Comparison of ENCODE assay signal across 12 cellular contexts in the genomic region with DNA sequence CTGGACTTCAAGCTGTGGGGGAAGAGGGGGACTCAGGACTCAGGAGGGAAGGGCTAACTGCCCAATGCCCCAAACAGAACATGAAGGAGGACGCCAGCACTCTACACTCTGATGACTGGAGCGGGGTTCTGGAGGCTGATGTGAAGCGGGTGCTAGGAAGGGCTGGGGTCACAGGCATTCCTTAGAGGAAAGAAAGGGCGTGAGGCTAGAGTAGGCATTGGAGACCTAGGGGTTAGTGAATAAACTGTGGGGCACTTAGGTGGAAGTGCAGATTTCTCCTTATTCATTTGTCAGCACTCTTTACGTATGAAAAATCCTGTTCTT. TPM values are rescaled to one million over a fixed set of nuclear protein-coding genes. Genes with fewer than 3 reads are reported as not detected.
DNase-seq lines count a peak whose midpoint lies in the region; ATAC-seq and TF ChIP-seq lines count a peak whose summit lies in the region.
"Had no signal": no experiment of that assay in that cellular context is flagged by ENCODE, and none has a peak within 500 bp of the region (broad histone marks: within the 10 kb centered on the region; RNA-seq: fewer than 3 reads in every experiment).

No MANE protein-coding gene starts in this region.

- no peaks in the 10 kb centered on the region for H3K9me3 Mint-ChIP-seq in activated naive CD4-positive, alpha-beta T cell treated with anti-CD3 and anti-CD28 coated beads, Interleukin-2, amount 50 U/mL, for 24 hours
- peaks cover 6% of the 10 kb centered on the region for H3K9me3 Mint-ChIP-seq in WTC11
- no peaks in the 10 kb centered on the region for H3K9me3 Mint-ChIP-seq in immature natural killer cell

- POLR2A ChIA-PET in WTC11 (lab: Charles Lee), result interaction anchor here (0.8 to 2.0 kb wide), 2 partner anchors 10 to 98 kb away, joined by 3 to 9 read pairs; partner anchors contain the start of gene SOX8

- no peak for DNase-seq in activated naive CD4-positive, alpha-beta T cell (lab: John Stamatoyannopoulos, UW)
- DNase-seq in WTC11 (ENCODE audit: low spot score), result no peak
- DNase-seq in immature natural killer cell, result no peak
- DNase-seq in substantia nigra (lab: John Stamatoyannopoulos, UW), result peak in 1 of 49 donors; percentile 58
- no peak for DNase-seq in HPDE6-E6E7 (ENCODE audit: extremely low spot score)
- DNase-seq in brain microvascular endothelial cell, result no peak
- DNase-seq: kidney had no signal

- no peak for ATAC-seq in WTC11
- ATAC-seq in HG02610 (IDR thresholded peaks at IDR 0.05; ENCODE audit: unreplicated experiment), result no peak

- no peaks in the 10 kb centered on the region for H3K36me3 ChIP-seq in brain microvascular endothelial cell (replicated peaks)
- H3K36me3 ChIP-seq: ovary, Peyer's patch had no signal

- H3K4me3 Mint-ChIP-seq in activated naive CD4-positive, alpha-beta T cell treated with anti-CD3 and anti-CD28 coated beads, Interleukin-2, amount 50 U/mL, for 24 hours, result peak overlapping the region; percentile 57
- H3K4me3 Mint-ChIP-seq in WTC11, result peak overlapping the region; percentile 57
- peak overlapping the region; percentile 61 to 77 (median 73) for H3K4me3 Mint-ChIP-seq in immature natural killer cell

- H3K27ac Mint-ChIP-seq in activated naive CD4-positive, alpha-beta T cell treated with anti-CD3 and anti-CD28 coated beads, Interleukin-2, amount 50 U/mL, for 24 hours, result peak overlapping the region; percentile 43
- H3K27ac Mint-ChIP-seq in WTC11 (no peak overlapping the region), immature natural killer cell (peak overlapping the region in 4 of 6 donors; percentile 15 to 73 (median 46))

- peak overlapping the region; percentile 99 for H3K27ac ChIP-seq in substantia nigra (ENCODE audit: low read depth, low read length, poor library complexity, severe bottlenecking)
- no peak overlapping the region for H3K27ac ChIP-seq in brain microvascular endothelial cell
- H3K27ac ChIP-seq: ovary had no signal

- H3K36me3 Mint-ChIP-seq in activated naive CD4-positive, alpha-beta T cell treated with anti-CD3 and anti-CD28 coated beads, Interleukin-2, amount 50 U/mL, for 24 hours, result no peaks in the 10 kb centered on the region
- 0 out of 2 replicates have a peak, but pooled peaks cover 2% of the 10 kb centered on the region for H3K36me3 Mint-ChIP-seq in WTC11
- no peaks in the 10 kb centered on the region for H3K36me3 Mint-ChIP-seq in immature natural killer cell

- H3K4me1 Mint-ChIP-seq in activated naive CD4-positive, alpha-beta T cell treated with anti-CD3 and anti-CD28 coated beads, Interleukin-2, amount 50 U/mL, for 24 hours, result peaks cover 24% of the 10 kb centered on the region
- peaks cover 12% of the 10 kb centered on the region for H3K4me1 Mint-ChIP-seq in WTC11
- H3K4me1 Mint-ChIP-seq in immature natural killer cell, result peaks cover 12 to 17% of the 10 kb centered on the region in 2 donors

- TF ChIP-seq CTCF in WTC11 (IDR thresholded peaks at IDR 0.05), result no peak
- no peak for TF ChIP-seq CTCF in brain microvascular endothelial cell (IDR thresholded peaks at IDR 0.05; ENCODE audit: low read depth, low read length, missing control alignments)

- H3K27me3 Mint-ChIP-seq in activated naive CD4-positive, alpha-beta T cell treated with anti-CD3 and anti-CD28 coated beads, Interleukin-2, amount 50 U/mL, for 24 hours, result no peaks in the 10 kb centered on the region
- H3K27me3 Mint-ChIP-seq in WTC11 (ENCODE audit: low read depth) (peaks cover 16% of the 10 kb centered on the region), immature natural killer cell (ENCODE audit: low read depth in 3 of 3) (peaks cover 0 to 3% (median 0%) of the 10 kb centered on the region in 3 donors)

- peaks cover 5% of the 10 kb centered on the region for H3K27me3 ChIP-seq in brain microvascular endothelial cell (replicated peaks)
- H3K27me3 ChIP-seq: ovary, Peyer's patch had no signal

- CTCF ChIA-PET in WTC11 (lab: Charles Lee), result interaction anchor here (0.5 to 4.5 kb wide), 2 partner anchors 9 to 83 kb away, joined by 3 to 18 read pairs; partner anchors contain the start of gene SOX8

- no peak overlapping the region for H3K4me3 ChIP-seq in brain microvascular endothelial cell (ENCODE audit: low read depth, low read length)

- in situ Hi-C loops in brain microvascular endothelial cell (cut with HindIII; ENCODE audit: low pct_ligation_motif_present, low sequenced_read_pairs), result no loop called here

TF ChIP-seq in WTC11, 78 proteins besides CTCF, POLR2A, EP300 and RAD21 (continues in another document):
- no peak for TF ChIP-seq PRDM15 (CRISPR knock-in tag; IDR thresholded peaks at IDR 0.05)
- no peak for TF ChIP-seq NFYB (CRISPR knock-in tag; conservative IDR thresholded peaks at IDR 0.05; ENCODE audit: low read depth)
- no peak for TF ChIP-seq SMAD3 (CRISPR knock-in tag; IDR thresholded peaks at IDR 0.05; ENCODE audit: borderline replicate concordance)
- TF ChIP-seq FOXK1 (CRISPR knock-in tag; IDR thresholded peaks at IDR 0.05), result no peak
- no peak for TF ChIP-seq JUN (CRISPR knock-in tag; IDR thresholded peaks at IDR 0.05)
- TF ChIP-seq RORB (CRISPR knock-in tag; IDR thresholded peaks at IDR 0.05), result no peak
- no peak for TF ChIP-seq SP1 (CRISPR knock-in tag; conservative IDR thresholded peaks at IDR 0.05)
- TF ChIP-seq ATF2 (CRISPR knock-in tag; IDR thresholded peaks at IDR 0.05; ENCODE audit: borderline replicate concordance, low read depth), result no peak
- no peak for TF ChIP-seq ZNF263 (CRISPR knock-in tag; IDR thresholded peaks at IDR 0.05; ENCODE audit: low read depth)
- TF ChIP-seq, protein P1, sequence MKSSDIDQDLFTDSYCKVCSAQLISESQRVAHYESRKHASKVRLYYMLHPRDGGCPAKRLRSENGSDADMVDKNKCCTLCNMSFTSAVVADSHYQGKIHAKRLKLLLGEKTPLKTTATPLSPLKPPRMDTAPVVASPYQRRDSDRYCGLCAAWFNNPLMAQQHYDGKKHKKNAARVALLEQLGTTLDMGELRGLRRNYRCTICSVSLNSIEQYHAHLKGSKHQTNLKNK (CRISPR knock-in tag; IDR thresholded peaks at IDR 0.05), result no peak
- no peak for TF ChIP-seq ZNF512 (CRISPR knock-in tag; IDR thresholded peaks at IDR 0.05; ENCODE audit: borderline replicate concordance)
- TF ChIP-seq EMX1 (CRISPR knock-in tag; IDR thresholded peaks at IDR 0.05), result no peak
- TF ChIP-seq FOXJ3 (CRISPR knock-in tag; IDR thresholded peaks at IDR 0.05; ENCODE audit: borderline replicate concordance), result no peak

RNA-seq across cellular contexts. Expression of gene LMF1, which starts 0.8 kb away (rescaled TPM):
- total RNA-seq in WTC11 (2021), result 10.5 to 13.0 TPM (median 10.8 TPM) in 3 replicates
- polyA plus RNA-seq in immature natural killer cell, result 10 to 100 TPM; 12.2 to 15.5 (median 12.6) TPM

RNA-seq across cellular contexts. Expression of gene SOX8, which starts 10.0 kb away (rescaled TPM):
- 10.2 to 12.3 TPM (median 10.9 TPM) in 3 replicates for total RNA-seq in WTC11 (2021)
- polyA plus RNA-seq in immature natural killer cell, result under 1 TPM in 1 of 3 donors, not detected in 2; 0.12 TPM
- total RNA-seq: epithelial cell of proximal tubule had no signal
